In genomic region chr12:93760275-93760875, GRCh38 we compare ENCODE assay signal across 1 cellular context.
TF ChIP-seq lines count a peak whose summit lies in the region.

No MANE protein-coding gene starts in this region.

TF ChIP-seq in K562, 482 proteins besides CTCF, POLR2A, EP300 and RAD21 (continued from another document and continues in another):
- TF ChIP-seq MITF (IDR thresholded peaks at IDR 0.05) (no peak), ZNF778 (CRISPR knock-in tag; IDR thresholded peaks at IDR 0.05) (no peak), LEF1 (IDR thresholded peaks at IDR 0.05) (no peak), WHSC1 (IDR thresholded peaks at IDR 0.05; ENCODE audit: low read length) (no peak), RB1 (IDR thresholded peaks at IDR 0.05; ENCODE audit: low read depth) (no peak), CREB3L1 (IDR thresholded peaks at IDR 0.05; ENCODE audit: borderline replicate concordance, low read depth) (no peak), ASH1L (IDR thresholded peaks at IDR 0.05; ENCODE audit: borderline replicate concordance, low read depth, partially characterized antibody) (no peak), ZNF592 (IDR thresholded peaks at IDR 0.05) (0 out of 2 replicates have a peak, but pooled peaks have one; percentile 9), ZNF134 (CRISPR knock-in tag; conservative IDR thresholded peaks at IDR 0.05) (no peak), ZNF224 (CRISPR knock-in tag; IDR thresholded peaks at IDR 0.05) (no peak), ZNF24 (IDR thresholded peaks at IDR 0.05) (peak; percentile 98), ZNF174 (CRISPR knock-in tag; IDR thresholded peaks at IDR 0.05) (no peak), ZNF445 (CRISPR knock-in tag; IDR thresholded peaks at IDR 0.05; ENCODE audit: low read depth) (no peak), HES1 (IDR thresholded peaks at IDR 0.05; ENCODE audit: low read depth) (no peak), XRCC5 (IDR thresholded peaks at IDR 0.05; ENCODE audit: low read depth, low read length) (no peak), C11orf30 (IDR thresholded peaks at IDR 0.05; ENCODE audit: low read depth) (peak; percentile 24; the same call in 1 of the 2 replicates), ATF2 (CRISPR knock-in tag; IDR thresholded peaks at IDR 0.05) (no peak), MBD1 (CRISPR knock-in tag; IDR thresholded peaks at IDR 0.05) (no peak), TRIM24 (IDR thresholded peaks at IDR 0.05) (no peak), ELK3 (CRISPR knock-in tag; IDR thresholded peaks at IDR 0.05) (no peak), ZFP30 (CRISPR knock-in tag; IDR thresholded peaks at IDR 0.05; ENCODE audit: borderline replicate concordance) (no peak), AFF1 (IDR thresholded peaks at IDR 0.05; ENCODE audit: low read depth in 1 of 2, partially characterized antibody in 2 of 2) (no peak), DNMT1 (IDR thresholded peaks at IDR 0.05) (no peak), RBM15 (IDR thresholded peaks at IDR 0.05; ENCODE audit: insufficient read depth, low read length) (no peak), ZNF395 (CRISPR knock-in tag; IDR thresholded peaks at IDR 0.05) (peak; percentile 72), ZNF707 (CRISPR knock-in tag; conservative IDR thresholded peaks at IDR 0.05) (no peak), CREBBP (IDR thresholded peaks at IDR 0.05; ENCODE audit: low read depth, low read length) (no peak), FOXJ2 (tag; IDR thresholded peaks at IDR 0.05) (no peak), CTBP1 (IDR thresholded peaks at IDR 0.05; ENCODE audit: borderline replicate concordance) (no peak)
